ENCODE assay signal across 8 cellular contexts in the genomic region with DNA sequence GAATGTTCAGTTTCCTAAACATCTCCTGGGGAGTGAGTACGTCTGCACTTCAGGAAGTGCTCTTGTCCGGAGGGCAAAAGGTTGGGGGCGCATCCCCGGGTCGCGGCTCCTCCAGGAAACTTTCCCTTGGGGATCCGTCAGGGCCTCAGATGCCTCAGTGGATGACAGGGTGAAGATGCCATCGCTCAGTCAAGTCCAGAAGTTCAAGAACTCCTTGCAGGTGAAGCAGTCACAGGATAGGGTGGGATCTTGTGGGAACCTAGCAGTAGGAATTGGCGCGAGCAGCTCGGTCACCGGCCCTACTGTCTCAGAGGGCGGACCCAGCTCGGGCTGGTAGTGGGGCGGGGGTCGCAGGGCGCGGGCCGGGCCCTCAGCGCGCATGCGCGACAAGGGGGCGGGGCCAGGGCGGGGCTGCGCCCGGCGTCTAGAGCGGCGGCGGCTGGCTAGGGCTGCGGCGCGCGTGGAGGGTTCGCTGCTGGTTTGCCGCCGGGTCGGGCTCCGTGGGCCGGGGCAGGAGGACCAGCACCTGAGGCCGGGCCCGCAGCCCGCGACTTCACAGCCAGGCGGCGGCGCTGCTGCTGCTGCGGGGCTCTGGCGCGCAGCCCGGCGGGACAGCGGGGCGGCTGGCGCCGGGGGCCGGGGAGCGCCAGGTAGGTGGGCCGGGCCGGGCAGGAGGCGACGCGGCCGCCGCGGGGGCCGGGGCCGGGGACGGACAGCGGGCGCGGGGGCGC. TPM values are rescaled to one million over a fixed set of nuclear protein-coding genes. Genes with fewer than 3 reads are reported as not detected.
A peak's percentile ranks its signal among the peaks of the same experiment; 100 is the strongest.
DNase-seq lines count a peak whose midpoint lies in the region; ATAC-seq and TF ChIP-seq lines count a peak whose summit lies in the region.

Gene INPP4A, plus strand, starts transcription at position 423 of the 731 bp plus-strand sequence. CDS start 75,191 bp downstream, outside the sequence.

- H3K27me3 ChIP-seq in CD4-positive, CD25-positive, alpha-beta regulatory T cell (ENCODE audit: control insufficient read depth, insufficient read depth, low read length): no peaks in the 10 kb centered on the region
- no peaks in the 10 kb centered on the region for H3K27me3 ChIP-seq in endodermal cell (ENCODE audit: control insufficient read depth, insufficient read depth, low read length, poor library complexity, severe bottlenecking)

- H3K4me3 Mint-ChIP-seq in CD4-positive, CD25-positive, alpha-beta regulatory T cell: peak within 1 kb of the TSS; percentile 91 to 97 (median 96)
- H3K4me3 Mint-ChIP-seq in endodermal cell: peak within 1 kb of the TSS; percentile 95

- H3K9ac ChIP-seq in endodermal cell (ENCODE audit: extremely low read depth, low read length, poor library complexity, severe bottlenecking): peak within 1 kb of the TSS; percentile 81

- H3K36me3 Mint-ChIP-seq in CD4-positive, CD25-positive, alpha-beta regulatory T cell: no peaks in the 10 kb centered on the region
- peaks cover 3% of the 10 kb centered on the region for H3K36me3 Mint-ChIP-seq in endodermal cell (ENCODE audit: low read depth)

- peak within 1 kb of the TSS; percentile 80 for H3K27ac ChIP-seq in CD4-positive, CD25-positive, alpha-beta regulatory T cell (ENCODE audit: insufficient read depth, low read length, poor library complexity, severe bottlenecking)
- H3K27ac ChIP-seq in endodermal cell (ENCODE audit: low read depth, low read length) (peak within 1 kb of the TSS; percentile 24), mesodermal cell (ENCODE audit: low read depth, low read length, severe bottlenecking) (peak within 1 kb of the TSS; percentile 45)

- no peaks in the 10 kb centered on the region for H3K36me3 ChIP-seq in CD4-positive, CD25-positive, alpha-beta regulatory T cell (ENCODE audit: control insufficient read depth, insufficient read depth, low read length)
- H3K36me3 ChIP-seq in endodermal cell (ENCODE audit: control insufficient read depth, insufficient read depth, low read length) (peaks cover 6% of the 10 kb centered on the region), mesodermal cell (ENCODE audit: control insufficient read depth, insufficient read depth, low read length) (no peaks in the 10 kb centered on the region)

- H3K27ac Mint-ChIP-seq in CD4-positive, CD25-positive, alpha-beta regulatory T cell: peak within 1 kb of the TSS; percentile 70 to 97 (median 96)
- peak within 1 kb of the TSS; percentile 98 for H3K27ac Mint-ChIP-seq in endodermal cell

- H3K4me1 Mint-ChIP-seq in CD4-positive, CD25-positive, alpha-beta regulatory T cell: peaks cover 23 to 45% (median 34%) of the 10 kb centered on the region in 4 donors
- peaks cover 49% of the 10 kb centered on the region for H3K4me1 Mint-ChIP-seq in endodermal cell

- peaks cover 9 to 11% of the 10 kb centered on the region in 2 experiments for H3K9me3 ChIP-seq in CD4-positive, CD25-positive, alpha-beta regulatory T cell (ENCODE audit: control insufficient read depth in 2 of 2, low read length in 2 of 2)
- peaks cover 24% of the 10 kb centered on the region for H3K9me3 ChIP-seq in endodermal cell (ENCODE audit: control insufficient read depth, low read length)
- H3K9me3 ChIP-seq in mesodermal cell (ENCODE audit: control insufficient read depth, low read length): no peaks in the 10 kb centered on the region

- peak; percentile 20 for TF ChIP-seq CTCF in endodermal cell (conservative IDR thresholded peaks at IDR 0.05)

- H3K27me3 Mint-ChIP-seq in CD4-positive, CD25-positive, alpha-beta regulatory T cell: no peaks in the 10 kb centered on the region
- no peaks in the 10 kb centered on the region for H3K27me3 Mint-ChIP-seq in endodermal cell (ENCODE audit: insufficient read depth)

- 2 to 10% methylated on average over 2 to 74 of the region's 74 CpGs for WGBS in endodermal cell (ENCODE audit: insufficient coverage in 1 of 2, insufficient read length in 1 of 2), 2 experiments
- WGBS in mesodermal cell (ENCODE audit: insufficient coverage in 2 of 2), 2 experiments: 1 to 2% methylated on average over 42 to 50 of the region's 74 CpGs

- peaks cover 40% of the 10 kb centered on the region for H3K4me1 ChIP-seq in CD4-positive, CD25-positive, alpha-beta regulatory T cell (ENCODE audit: control insufficient read depth, insufficient read depth, low read length, poor library complexity, severe bottlenecking)
- peaks cover 7% of the 10 kb centered on the region for H3K4me1 ChIP-seq in endodermal cell (ENCODE audit: control insufficient read depth, insufficient read depth, low read length)
- H3K4me1 ChIP-seq in mesodermal cell (ENCODE audit: control insufficient read depth, insufficient read depth, low read length, poor library complexity, severe bottlenecking): peaks cover 8% of the 10 kb centered on the region

- peaks cover 0 to 9% (median 2%) of the 10 kb centered on the region in 7 donors for H3K9me3 Mint-ChIP-seq in CD4-positive, CD25-positive, alpha-beta regulatory T cell
- peaks cover 21% of the 10 kb centered on the region for H3K9me3 Mint-ChIP-seq in endodermal cell

- peak; percentile 73 to 80 (median 79) for DNase-seq in CD4-positive, CD25-positive, alpha-beta regulatory T cell
- DNase-seq in NOMO-1 treated with dmso at 0.1 percent for 144 hours (lab: John Stamatoyannopoulos, UW; ENCODE audit: unreplicated experiment) (peak; percentile 33), endodermal cell (peak; percentile 96)
- DNase-seq in activated CD8-positive, alpha-beta memory T cell treated with anti-CD3 and anti-CD28 coated beads for 48 hours (ENCODE audit: low read depth in 2 of 3, low spot score in 2 of 3): peak in 2 of 3 experiments; percentile 68 to 77
- DNase-seq in stimulated activated CD8-positive, alpha-beta memory T cell treated with anti-CD3 and anti-CD28 coated beads, Interleukin-2, amount 100 ng/mL, for 1 hour (ENCODE audit: low read depth in 2 of 2): peak; percentile 61 to 68

- H3K4me3 ChIP-seq in CD4-positive, CD25-positive, alpha-beta regulatory T cell (ENCODE audit: low read depth, low read length): peak within 1 kb of the TSS; percentile 93
- H3K4me3 ChIP-seq in endodermal cell (ENCODE audit: low read length) (peak within 1 kb of the TSS; percentile 99), mesodermal cell (ENCODE audit: extremely low read depth, insufficient read depth, low read length, poor library complexity, severe bottlenecking) (peak within 1 kb of the TSS; percentile 69)

- peak; percentile 84 for ATAC-seq in CD4-positive, CD25-positive, alpha-beta regulatory T cell (ENCODE audit: low read depth in 2 of 2)
- ATAC-seq in GM19372 (IDR thresholded peaks at IDR 0.05; ENCODE audit: low read depth, unreplicated experiment): peak; percentile 79
- ATAC-seq in HG03520 (IDR thresholded peaks at IDR 0.05; ENCODE audit: unreplicated experiment): peak; percentile 65

RNA-seq across cellular contexts. Expression of gene INPP4A, which starts in this region (rescaled TPM):
- total RNA-seq in CD4-positive, CD25-positive, alpha-beta regulatory T cell: 106 TPM
- 10 to 100 TPM; 27.9 to 36.3 (median 30.7) TPM for polyA plus RNA-seq in CD4-positive, CD25-positive, alpha-beta regulatory T cell
- 10 to 100 TPM; 84.9 to 94.2 TPM for total RNA-seq in endodermal cell
- polyA plus RNA-seq in endodermal cell (2013, experiment 1 of 2): 31.9 TPM
- polyA plus RNA-seq in endodermal cell (2013, experiment 2 of 2): 33.3 TPM
- 20.7 TPM for polyA plus RNA-seq in mesodermal cell (2013, experiment 1 of 2)
- 19.2 TPM for polyA plus RNA-seq in mesodermal cell (2013, experiment 2 of 2)

Comparison
In these comparisons a context has a peak if more than half of its experiments do, and no peak if none do; other contexts are left out.
1. Peak in every context shown above with its lines: DNase-seq, ATAC-seq, H3K4me3 ChIP-seq and H3K27ac ChIP-seq.
2. DNase-seq: peak in every context shown above with its lines; median percentile 96 in endodermal cell; 79 in CD4-positive, CD25-positive, alpha-beta regulatory T cell; 72 in activated CD8-positive, alpha-beta memory T cell treated with anti-CD3 and anti-CD28 coated beads for 48 hours; 64 in stimulated activated CD8-positive, alpha-beta memory T cell treated with anti-CD3 and anti-CD28 coated beads, Interleukin-2, amount 100 ng/mL, for 1 hour; 33 in NOMO-1 treated with dmso at 0.1 percent for 144 hours.
3. H3K27ac ChIP-seq: peak in every context shown above with its lines; median percentile 80 in CD4-positive, CD25-positive, alpha-beta regulatory T cell; 45 in mesodermal cell; 24 in endodermal cell.